In the genomic region with DNA sequence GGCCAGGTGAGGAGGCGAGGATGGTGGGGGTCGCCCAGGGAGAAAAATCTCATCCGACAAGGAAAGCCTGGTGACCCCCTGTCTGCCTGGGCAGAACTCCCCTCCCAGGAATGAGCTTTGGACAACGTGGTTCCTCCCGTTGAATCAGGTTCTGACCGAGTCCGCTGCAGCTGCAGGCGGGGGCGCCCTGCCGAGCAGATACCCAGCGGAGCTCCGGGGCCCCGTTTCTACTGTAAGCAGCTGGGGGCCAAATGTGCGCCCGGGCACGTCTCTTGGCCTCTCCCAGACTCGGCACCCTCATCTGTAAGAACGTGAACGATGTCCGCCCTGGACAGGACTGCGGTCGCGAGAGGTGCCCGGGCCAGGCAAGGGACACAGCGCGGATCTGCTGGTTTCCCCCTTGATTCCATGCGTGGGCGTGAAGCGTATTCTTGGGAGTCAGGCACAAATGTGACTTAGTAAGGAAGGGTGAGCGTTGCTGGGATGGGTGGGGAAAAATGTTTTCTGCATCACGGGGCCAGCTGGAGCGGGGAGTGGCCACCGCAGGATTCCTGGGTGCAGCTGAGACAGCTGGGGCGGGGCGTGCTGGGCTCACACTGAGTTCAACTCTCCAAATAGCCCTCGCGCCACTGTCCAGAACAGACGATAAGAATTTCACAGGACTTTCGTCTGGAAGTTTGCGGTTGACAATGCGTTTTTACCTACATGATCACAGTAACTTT, we compare ENCODE assay signal across 8 cellular contexts. TPM values are rescaled to one million over a fixed set of nuclear protein-coding genes. Genes with fewer than 3 reads are reported as not detected.
DNase-seq lines count a peak whose midpoint lies in the region; ATAC-seq and TF ChIP-seq lines count a peak whose summit lies in the region.

No MANE protein-coding gene starts in this region.

- peaks cover 0 to 2% (median 0%) of the 10 kb centered on the region in 6 donors for H3K9me3 Mint-ChIP-seq in immature natural killer cell

- H3K4me3 ChIP-seq in fibroblast of the aortic adventitia (ENCODE audit: low read depth, low read length) (peak overlapping the region; percentile 65), neuron (ENCODE audit: low read length) (peak overlapping the region; percentile 36)

- no peaks in the 10 kb centered on the region for H3K4me1 Mint-ChIP-seq in immature natural killer cell

- H3K27me3 Mint-ChIP-seq in immature natural killer cell (ENCODE audit: low read depth in 3 of 3): peaks cover 0 to 23% (median 5%) of the 10 kb centered on the region in 3 donors

- H3K27me3 ChIP-seq in neuron (ENCODE audit: insufficient read depth, low read length): peaks cover 45% of the 10 kb centered on the region

- no peaks in the 10 kb centered on the region for H3K36me3 ChIP-seq in neuron (ENCODE audit: insufficient read depth, low read length)

- no peak overlapping the region for H3K4me3 Mint-ChIP-seq in immature natural killer cell

- ATAC-seq in HG02623 (IDR thresholded peaks at IDR 0.05; ENCODE audit: unreplicated experiment): no peak
- no peak for ATAC-seq in HG02610 (IDR thresholded peaks at IDR 0.05; ENCODE audit: unreplicated experiment)

- no peaks in the 10 kb centered on the region for H3K9me3 ChIP-seq in neuron (ENCODE audit: low read length)

- H3K4me1 ChIP-seq in neuron (ENCODE audit: insufficient read depth, low read length): peaks cover 15% of the 10 kb centered on the region

- DNase-seq in DMS114 treated with DMSO at 0.1 percent for 48 hours (lab: John Stamatoyannopoulos, UW; ENCODE audit: unreplicated experiment) (peak; percentile 8), RPMI7951 (ENCODE audit: low read depth) (peak; percentile 88), fibroblast of the aortic adventitia (ENCODE audit: low read depth) (peak; percentile 90), immature natural killer cell (no peak), NCI-H128 (lab: John Stamatoyannopoulos, UW; ENCODE audit: unreplicated experiment) (no peak)

- peak overlapping the region; percentile 13 for H2AFZ ChIP-seq in neuron (ENCODE audit: low read depth, low read length)

- no peak for TF ChIP-seq CTCF in fibroblast of the aortic adventitia (IDR thresholded peaks at IDR 0.05; ENCODE audit: insufficient read depth, low read length)

- no peak overlapping the region for H3K27ac Mint-ChIP-seq in immature natural killer cell

- peaks cover 0 to 4% (median 0%) of the 10 kb centered on the region in 3 donors for H3K36me3 Mint-ChIP-seq in immature natural killer cell

RNA-seq across cellular contexts. Expression of a gene that starts 20.2 kb away (rescaled TPM):
- 522 and 588 TPM in 2 replicates for total RNA-seq in RPMI7951 (2014; rRNA removed; shearing (Covaris generic))
- total RNA-seq in fibroblast of the aortic adventitia (ENCODE audit: low replicate concordance): 75.6 and 358 TPM in 2 replicates
- polyA plus RNA-seq in immature natural killer cell: 1 to 10 TPM in 1 of 3 donors, not detected in 2; 4.8 TPM

RNA-seq across cellular contexts. Expression of a gene that starts 33.7 kb away (rescaled TPM):
- not detected in 2 replicates for total RNA-seq in RPMI7951 (2014; rRNA removed; shearing (Covaris generic))
- total RNA-seq in fibroblast of the aortic adventitia (ENCODE audit: low replicate concordance): not detected in 2 replicates
- polyA plus RNA-seq in immature natural killer cell: not detected

Comparison
In these comparisons a context has a peak if more than half of its experiments do, and no peak if none do; other contexts are left out.
1. DNase-seq: peak in DMS114 treated with DMSO at 0.1 percent for 48 hours (single experiment), RPMI7951 (single experiment) and fibroblast of the aortic adventitia (single experiment); none in immature natural killer cell (0 of 3) and NCI-H128 (single experiment).